22 cellular contexts compared by ENCODE assay signal in the genomic region with DNA sequence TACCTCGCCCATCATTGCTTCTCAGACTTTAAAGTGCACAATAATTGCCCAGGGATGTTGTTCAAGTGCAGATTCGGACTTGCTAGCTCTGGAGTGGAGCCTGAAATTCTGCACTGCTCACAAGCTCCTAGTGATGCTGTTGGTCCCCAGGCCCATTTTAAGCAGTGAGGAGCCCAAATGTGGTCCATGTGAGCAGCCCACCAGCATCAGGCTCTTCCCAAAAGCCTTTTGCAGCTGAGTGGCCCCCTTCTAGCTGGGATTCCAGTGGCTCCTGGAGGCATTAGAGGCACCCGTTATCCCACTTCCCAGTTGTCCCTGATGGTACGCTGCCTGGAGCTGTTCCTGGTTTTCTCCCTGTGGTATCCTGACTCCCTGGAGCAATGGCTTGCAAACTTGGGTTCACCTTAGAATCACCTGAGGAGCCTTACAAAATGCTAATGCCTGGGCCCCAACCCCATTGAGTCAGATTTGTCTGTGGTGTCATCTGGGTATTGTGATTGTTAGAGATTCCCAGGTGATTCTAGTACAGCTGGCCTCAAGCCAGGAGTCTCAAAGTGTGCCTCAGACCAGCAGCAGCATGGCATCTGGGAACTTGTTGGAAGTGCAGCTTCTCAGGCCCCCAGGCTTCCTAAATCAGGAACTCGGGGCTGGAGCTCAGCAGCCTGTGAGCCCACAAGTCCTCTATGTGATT.
DNase-seq lines count a peak whose midpoint lies in the region; ATAC-seq and TF ChIP-seq lines count a peak whose summit lies in the region.
"Had no signal": no experiment of that assay in that cellular context is flagged by ENCODE, and none has a peak within 500 bp of the region (broad histone marks: within the 10 kb centered on the region; RNA-seq: fewer than 3 reads in every experiment).

No MANE protein-coding gene starts in this region.

- H3K27ac ChIP-seq in esophagus muscularis mucosa (replicated peaks in 1 of 4) = no peak overlapping the region
- H3K27ac ChIP-seq: gastrocnemius medialis, HL-60, thyroid gland had no signal

- H3K4me1 ChIP-seq in esophagus muscularis mucosa = peaks cover 12 to 17% (median 16%) of the 10 kb centered on the region in 4 donors
- H3K4me1 ChIP-seq: thyroid gland had no signal

- TF ChIP-seq CTCF in GM13977 (IDR thresholded peaks at IDR 0.05; ENCODE audit: extremely low read depth, insufficient read depth, missing control alignments) = peak; percentile 1
- no peak for TF ChIP-seq CTCF in esophagus muscularis mucosa (IDR thresholded peaks at IDR 0.05)
- no peak for TF ChIP-seq CTCF in natural killer cell (IDR thresholded peaks at IDR 0.05)

- peak; percentile 17 for ATAC-seq in GM19351 (IDR thresholded peaks at IDR 0.05; ENCODE audit: unreplicated experiment)
- ATAC-seq in HG02973 (IDR thresholded peaks at IDR 0.05; ENCODE audit: unreplicated experiment) = peak; percentile 14
- no peak for ATAC-seq in left colon
- ATAC-seq in natural killer cell = no peak
- ATAC-seq: activated CD8-positive, alpha-beta memory T cell treated with anti-CD3 and anti-CD28 coated beads, Interleukin-2, amount 10 ng/mL, durations not matched to agents 7 days and 5 days; T-cell had no signal

- H3K4me1 Mint-ChIP-seq in natural killer cell = no peaks in the 10 kb centered on the region
- H3K4me1 Mint-ChIP-seq: activated B cell treated with CpG ODN at 0.5 μM for 24 hours; activated CD8-positive, alpha-beta memory T cell treated with anti-CD3 and anti-CD28 coated beads, Interleukin-2, amount 10 ng/mL, durations not matched to agents 7 days and 5 days; T-cell had no signal

- DNase-seq in GM13977 (ENCODE audit: low spot score) (no peak), esophagus muscularis mucosa (ENCODE audit: extremely low spot score) (peak; percentile 79), left colon (no peak), HPDE6-E6E7 (ENCODE audit: extremely low spot score) (no peak), natural killer cell (no peak), middle frontal gyrus (ENCODE audit: extremely low spot score, low spot score) (no peak)
- DNase-seq: activated B cell treated with CpG ODN at 0.5 μM for 24 hours; activated CD8-positive, alpha-beta memory T cell treated with anti-CD3 and anti-CD28 coated beads, Interleukin-2, amount 10 ng/mL, durations not matched to agents 7 days and 5 days; activated gamma-delta T cell treated with Interleukin-2 at 50 U/mL for 16 hours; AML-193; DMS153; gastrocnemius medialis; NCI-H1417 treated with DMSO at 0.1 percent for 48 hours; NCI-H748 treated with DMSO at 0.1 percent for 48 hours; stimulated activated CD4-positive, alpha-beta T cell treated with anti-CD3 and anti-CD28 coated beads, Interleukin-2, amount 100 ng/mL, for 48 hours; stimulated activated CD8-positive, alpha-beta memory T cell treated with anti-CD3 and anti-CD28 coated beads, Interleukin-4, amount 100 ng/mL, for 48 hours; T-cell; thyroid gland had no signal

- intact Hi-C loops in esophagus muscularis mucosa (cut with DNase I) (no loop called here), left colon (cut with DNase I, micrococcal nuclease) (no loop called here), natural killer cell (cut with micrococcal nuclease) (loop anchor here (5.0 kb wide), 1 partner anchor 1633 kb away; no protein-coding TSS in a partner anchor)

- WGBS in esophagus muscularis mucosa = 85% methylated on average over 4 of the region's 5 CpGs

- H3K4me3 ChIP-seq in esophagus muscularis mucosa = no peak overlapping the region
- H3K4me3 ChIP-seq: gastrocnemius medialis, thyroid gland had no signal

- no peak overlapping the region for H3K4me3 Mint-ChIP-seq in natural killer cell
- H3K4me3 Mint-ChIP-seq: activated B cell treated with CpG ODN at 0.5 μM for 24 hours; activated CD8-positive, alpha-beta memory T cell treated with anti-CD3 and anti-CD28 coated beads, Interleukin-2, amount 10 ng/mL, durations not matched to agents 7 days and 5 days; T-cell had no signal

- no peaks in the 10 kb centered on the region for H3K36me3 Mint-ChIP-seq in natural killer cell
- H3K36me3 Mint-ChIP-seq: activated CD8-positive, alpha-beta memory T cell treated with anti-CD3 and anti-CD28 coated beads, Interleukin-2, amount 10 ng/mL, durations not matched to agents 7 days and 5 days; T-cell had no signal

- no peaks in the 10 kb centered on the region for H3K9me3 Mint-ChIP-seq in natural killer cell

- H3K9me3 ChIP-seq in esophagus muscularis mucosa = peaks cover 0 to 4% (median 0%) of the 10 kb centered on the region in 4 donors
- H3K9me3 ChIP-seq: ascending aorta, gastrocnemius medialis, thyroid gland had no signal

- no peaks in the 10 kb centered on the region for H3K36me3 ChIP-seq in esophagus muscularis mucosa
- H3K36me3 ChIP-seq: ascending aorta, gastrocnemius medialis, thyroid gland had no signal

- H3K27ac Mint-ChIP-seq in natural killer cell = no peak overlapping the region
- H3K27ac Mint-ChIP-seq: activated B cell treated with CpG ODN at 0.5 μM for 24 hours; activated CD8-positive, alpha-beta memory T cell treated with anti-CD3 and anti-CD28 coated beads, Interleukin-2, amount 10 ng/mL, durations not matched to agents 7 days and 5 days; T-cell had no signal

- in situ Hi-C loops in GM13977 (cut with MboI; ENCODE audit: low pct_unique_long_range_greater_than_20kb, low sequenced_read_pairs, unreplicated experiment) = no loop called here

- TF ChIP-seq POLR2A in esophagus muscularis mucosa (IDR thresholded peaks at IDR 0.05; ENCODE audit: low read depth) = no peak

- no peaks in the 10 kb centered on the region for H3K27me3 ChIP-seq in esophagus muscularis mucosa
- H3K27me3 ChIP-seq: ascending aorta, gastrocnemius medialis, thyroid gland had no signal

- no peak for TF ChIP-seq EP300 in esophagus muscularis mucosa (IDR thresholded peaks at IDR 0.05)

- H3K27me3 Mint-ChIP-seq in natural killer cell (ENCODE audit: low read depth in 2 of 2) = peaks cover 0 to 3% of the 10 kb centered on the region in 2 donors
- H3K27me3 Mint-ChIP-seq: activated CD8-positive, alpha-beta memory T cell treated with anti-CD3 and anti-CD28 coated beads, Interleukin-2, amount 10 ng/mL, durations not matched to agents 7 days and 5 days; T-cell had no signal

Comparison
In these comparisons a context has a peak if more than half of its experiments do, and no peak if none do; other contexts are left out.
1. ATAC-seq: peak in GM19351 (single experiment) and HG02973 (single experiment); none in left colon (single experiment) and natural killer cell (0 of 3).